ENCODE assay signal across 13 cellular contexts in genomic region chr20:43460172-43460829, GRCh38. TPM values are rescaled to one million over a fixed set of nuclear protein-coding genes. Genes with fewer than 3 reads are reported as not detected.
DNase-seq lines count a peak whose midpoint lies in the region; ATAC-seq, FAIRE-seq and TF ChIP-seq lines count a peak whose summit lies in the region.
"Had no signal": no experiment of that assay in that cellular context is flagged by ENCODE, and none has a peak within 500 bp of the region (broad histone marks: within the 10 kb centered on the region; RNA-seq: fewer than 3 reads in every experiment).

No MANE protein-coding gene starts in this region.

- peak overlapping the region; percentile 42 for H3K4me3 Mint-ChIP-seq in T-helper 2 cell treated with Interferon-gamma antibody and Interleukin-4, amounts not matched to agents 5 μg/mL and 100 μg/mL, for 36 hours
- H3K4me3 Mint-ChIP-seq in activated naive CD8-positive, alpha-beta T cell treated with anti-CD3 and anti-CD28 coated beads, Interleukin-2, amount 50 U/mL, for 24 hours: peak overlapping the region; percentile 90
- peak overlapping the region; percentile 85 to 92 (median 91) for H3K4me3 Mint-ChIP-seq in nephron

- H3K36me3 Mint-ChIP-seq in T-helper 2 cell treated with Interferon-gamma antibody and Interleukin-4, amounts not matched to agents 5 μg/mL and 100 μg/mL, for 36 hours (ENCODE audit: low read depth): peaks cover 64% of the 10 kb centered on the region
- H3K36me3 Mint-ChIP-seq in activated naive CD8-positive, alpha-beta T cell treated with anti-CD3 and anti-CD28 coated beads, Interleukin-2, amount 50 U/mL, for 24 hours (ENCODE audit: low read depth): peaks cover 62% of the 10 kb centered on the region
- peaks cover 67% of the 10 kb centered on the region for H3K36me3 Mint-ChIP-seq in nephron (ENCODE audit: low read depth)

- peak; percentile 91 for FAIRE-seq in HTR-8/SVneo (lab: Jason Lieb, UNC)
- FAIRE-seq: A204.1, pancreas had no signal

- peaks cover 26% of the 10 kb centered on the region for H3K4me1 Mint-ChIP-seq in T-helper 2 cell treated with Interferon-gamma antibody and Interleukin-4, amounts not matched to agents 5 μg/mL and 100 μg/mL, for 36 hours (ENCODE audit: low read depth)
- peaks cover 43% of the 10 kb centered on the region for H3K4me1 Mint-ChIP-seq in activated naive CD8-positive, alpha-beta T cell treated with anti-CD3 and anti-CD28 coated beads, Interleukin-2, amount 50 U/mL, for 24 hours
- peaks cover 35% of the 10 kb centered on the region for H3K4me1 Mint-ChIP-seq in nephron

- no peak for TF ChIP-seq CTCF in nephron (IDR thresholded peaks at IDR 0.05; ENCODE audit: unreplicated experiment in 3 of 3)

- no peak for ATAC-seq in activated naive CD8-positive, alpha-beta T cell treated with anti-CD3 and anti-CD28 coated beads, Interleukin-2, amount 50 U/mL, for 24 hours
- ATAC-seq: lower lobe of right lung, pancreas had no signal

- H3K9me3 Mint-ChIP-seq in T-helper 2 cell treated with Interferon-gamma antibody and Interleukin-4, amounts not matched to agents 5 μg/mL and 100 μg/mL, for 36 hours: no peaks in the 10 kb centered on the region
- H3K9me3 Mint-ChIP-seq in activated naive CD8-positive, alpha-beta T cell treated with anti-CD3 and anti-CD28 coated beads, Interleukin-2, amount 50 U/mL, for 24 hours: no peaks in the 10 kb centered on the region
- no peaks in the 10 kb centered on the region for H3K9me3 Mint-ChIP-seq in nephron

- DNase-seq in T-helper 2 cell treated with Interferon-gamma antibody and Interleukin-4, amounts not matched to agents 5 μg/mL and 100 μg/mL, for 36 hours (ENCODE audit: low spot score): no peak
- no peak for DNase-seq in T-helper 2 cell
- DNase-seq in HTR-8/SVneo (ENCODE audit: insufficient read length, low spot score): no peak
- no peak for DNase-seq in activated naive CD8-positive, alpha-beta T cell treated with anti-CD3 and anti-CD28 coated beads, Interleukin-2, amount 50 U/mL, for 24 hours
- DNase-seq in H4 (ENCODE audit: low spot score): no peak
- no peak for DNase-seq in activated effector memory CD4-positive, alpha-beta T cell treated with Interleukin-2 at 50 U/mL for 16 hours
- no peak for DNase-seq in stimulated activated CD4-positive, alpha-beta T cell treated with anti-CD3 and anti-CD28 coated beads, Interleukin-4, amount 100 ng/mL, for 24 hours
- DNase-seq: anterior cingulate cortex, lower lobe of right lung, MV-4-11, pancreas had no signal

- H3K27ac Mint-ChIP-seq in T-helper 2 cell treated with Interferon-gamma antibody and Interleukin-4, amounts not matched to agents 5 μg/mL and 100 μg/mL, for 36 hours: no peak overlapping the region
- H3K27ac Mint-ChIP-seq in activated naive CD8-positive, alpha-beta T cell treated with anti-CD3 and anti-CD28 coated beads, Interleukin-2, amount 50 U/mL, for 24 hours: peak overlapping the region; percentile 79
- peak overlapping the region; percentile 2 to 57 (median 31) for H3K27ac Mint-ChIP-seq in nephron

- peaks cover 2% of the 10 kb centered on the region for H3K27me3 Mint-ChIP-seq in T-helper 2 cell treated with Interferon-gamma antibody and Interleukin-4, amounts not matched to agents 5 μg/mL and 100 μg/mL, for 36 hours (ENCODE audit: low read depth)
- H3K27me3 Mint-ChIP-seq in activated naive CD8-positive, alpha-beta T cell treated with anti-CD3 and anti-CD28 coated beads, Interleukin-2, amount 50 U/mL, for 24 hours: peaks cover under 1% of the 10 kb centered on the region
- H3K27me3 Mint-ChIP-seq in nephron (ENCODE audit: low read depth): no peaks in the 10 kb centered on the region

RNA-seq across cellular contexts. Expression of gene SRSF6, which starts 2.6 kb away (rescaled TPM):
- total RNA-seq in H4 (2014; rRNA removed; shearing (Covaris generic)): 37.8 and 41.9 TPM in 2 replicates

RNA-seq across cellular contexts. Expression of gene L3MBTL1, which starts 47.2 kb away (rescaled TPM):
- total RNA-seq in H4 (2014; rRNA removed; shearing (Covaris generic)): 0.76 and 1.1 TPM in 2 replicates
